Comparison of ENCODE assay signal across 16 cellular contexts in the genomic region with DNA sequence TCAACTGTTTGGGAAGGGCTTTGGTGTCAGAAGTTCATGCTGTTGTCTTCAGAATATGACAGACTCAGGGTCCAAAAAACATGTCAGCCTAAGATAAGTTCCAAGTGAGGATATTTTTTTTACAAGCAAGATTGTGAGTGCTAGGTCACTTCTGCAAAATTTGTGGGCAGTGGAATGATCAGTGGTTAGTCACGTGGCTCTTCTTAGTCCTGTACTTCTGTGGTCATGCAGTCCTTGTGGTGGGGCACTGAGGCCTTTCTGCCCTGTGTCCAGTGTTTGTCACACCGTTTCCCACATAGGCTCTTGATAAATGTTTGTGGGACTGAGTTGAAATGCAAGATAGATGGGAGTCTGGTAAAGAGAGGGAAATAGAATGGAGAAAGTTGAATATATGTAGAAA. TPM values are rescaled to one million over a fixed set of nuclear protein-coding genes. Genes with fewer than 3 reads are reported as not detected.
A peak's percentile ranks its signal among the peaks of the same experiment; 100 is the strongest.
DNase-seq lines count a peak whose midpoint lies in the region; ATAC-seq and TF ChIP-seq lines count a peak whose summit lies in the region.
"Had no signal": no experiment of that assay in that cellular context is flagged by ENCODE, and none has a peak within 500 bp of the region (broad histone marks: within the 10 kb centered on the region; RNA-seq: fewer than 3 reads in every experiment).

No MANE protein-coding gene starts in this region.

- DNase-seq in EH (ENCODE audit: low read depth) (peak; percentile 27), NOMO-1 (lab: John Stamatoyannopoulos, UW; ENCODE audit: unreplicated experiment in 2 of 2) (peak; percentile 34 to 68), nephron progenitor cell (no peak), putamen (ENCODE audit: low spot score) (no peak)
- DNase-seq: activated CD8-positive, alpha-beta memory T cell treated with anti-CD3 and anti-CD28 coated beads, Interleukin-2, amount 50 U/mL, for 48 hours; activated naive CD4-positive, alpha-beta T cell treated with Interleukin-2 at 50 U/mL for 16 hours; endodermal cell; mammary epithelial cell; NCI-H2081; NCI-H82; ovary had no signal

- H3K4me3 Mint-ChIP-seq in brain, result peak overlapping the region in 3 of 5 experiments; percentile 5 to 75 (median 66)
- H3K4me3 Mint-ChIP-seq in nephron progenitor cell, result no peak overlapping the region
- H3K4me3 Mint-ChIP-seq: endodermal cell had no signal

- H3K27ac Mint-ChIP-seq in brain (peak overlapping the region in 3 of 5 experiments; percentile 23 to 67 (median 65)), nephron progenitor cell (peak overlapping the region; percentile 22)
- H3K27ac Mint-ChIP-seq: endodermal cell had no signal

- H3K9me3 Mint-ChIP-seq in brain, result no peaks in the 10 kb centered on the region
- no peaks in the 10 kb centered on the region for H3K9me3 Mint-ChIP-seq in nephron progenitor cell
- H3K9me3 Mint-ChIP-seq: endodermal cell had no signal

- peaks cover 18% of the 10 kb centered on the region for H3K36me3 Mint-ChIP-seq in brain
- peaks cover 20% of the 10 kb centered on the region for H3K36me3 Mint-ChIP-seq in nephron progenitor cell (ENCODE audit: low read depth)

- TF ChIP-seq CTCF in brain (conservative IDR thresholded peaks at IDR 0.05), result no peak
- TF ChIP-seq CTCF in nephron progenitor cell (IDR thresholded peaks at IDR 0.05), result no peak

- no peaks in the 10 kb centered on the region for H3K27me3 Mint-ChIP-seq in brain
- peaks cover 10% of the 10 kb centered on the region for H3K27me3 Mint-ChIP-seq in nephron progenitor cell (ENCODE audit: low read depth, poor library complexity)

- ATAC-seq in GM19452 (IDR thresholded peaks at IDR 0.05; ENCODE audit: unreplicated experiment), result no peak
- no peak for ATAC-seq in HG03460 (IDR thresholded peaks at IDR 0.05; ENCODE audit: unreplicated experiment)
- no peak for ATAC-seq in HG02852 (IDR thresholded peaks at IDR 0.05; ENCODE audit: unreplicated experiment)
- ATAC-seq: HCT116 had no signal

- H3K4me1 Mint-ChIP-seq in brain, result peaks cover 82% of the 10 kb centered on the region
- H3K4me1 Mint-ChIP-seq in nephron progenitor cell, result peaks cover 62% of the 10 kb centered on the region

RNA-seq across cellular contexts. Expression of gene RGL1, which starts 5.3 kb away (rescaled TPM):
- polyA plus RNA-seq in brain (ENCODE audit: insufficient read depth, low read depth, low replicate concordance), result 15.1 TPM

Comparison
In these comparisons a context has a peak if more than half of its experiments do, and no peak if none do; other contexts are left out.
1. DNase-seq: peak in EH (single experiment) and NOMO-1 (2 of 2); none in nephron progenitor cell (single experiment) and putamen (single experiment).